Comparison of ENCODE assay signal across 12 cellular contexts in the genomic region with DNA sequence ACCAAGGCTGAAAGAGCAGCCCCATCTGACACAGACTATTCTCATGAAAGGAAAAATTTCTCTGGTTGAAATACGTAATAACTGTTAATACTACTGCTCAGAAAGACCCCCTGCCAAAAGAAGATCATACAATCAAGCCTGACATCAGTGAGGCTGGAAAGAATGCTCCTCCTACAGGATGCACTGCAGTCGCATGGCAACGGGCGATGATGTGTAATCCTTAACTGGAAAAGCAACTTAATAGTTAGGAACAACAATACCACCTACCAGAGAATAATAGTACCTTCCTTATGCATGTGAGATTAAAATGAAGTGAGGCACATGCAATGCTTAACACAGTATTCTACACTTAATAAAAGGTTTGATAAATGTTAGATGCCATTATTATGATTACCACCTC. TPM values are rescaled to one million over a fixed set of nuclear protein-coding genes. Genes with fewer than 3 reads are reported as not detected.
DNase-seq lines count a peak whose midpoint lies in the region; ATAC-seq and TF ChIP-seq lines count a peak whose summit lies in the region.
"Had no signal": no experiment of that assay in that cellular context is flagged by ENCODE, and none has a peak within 500 bp of the region (broad histone marks: within the 10 kb centered on the region; RNA-seq: fewer than 3 reads in every experiment).

No MANE protein-coding gene starts in this region.

- DNase-seq in activated naive CD4-positive, alpha-beta T cell treated with anti-CD3 and anti-CD28 coated beads, Interleukin-2, amount 10 ng/mL, durations not matched to agents 7 days and 5 days, result no peak
- no peak for DNase-seq in activated naive CD4-positive, alpha-beta T cell treated with anti-CD3 and anti-CD28 coated beads, Interleukin-2, amount 50 U/mL, for 16 hours
- DNase-seq in Panc1 (ENCODE audit: low read depth, low spot score) (no peak), epithelial cell of proximal tubule (ENCODE audit: low read depth) (no peak), transverse colon (no peak), UCSD-AML1 (lab: John Stamatoyannopoulos, UW; ENCODE audit: unreplicated experiment) (no peak), left cardiac atrium (no peak)
- DNase-seq: CD8-positive, alpha-beta memory T cell; NCI-H345; retina; T-helper 17 cell had no signal

- 59% methylated on average over 4 of the region's 4 CpGs; no CpG with 5 or more reads in 1 of the 2 donors for WGBS in transverse colon (ENCODE audit: low coverage in 1 of 2), 2 donors

- H3K36me3 Mint-ChIP-seq in activated naive CD4-positive, alpha-beta T cell treated with anti-CD3 and anti-CD28 coated beads, Interleukin-2, amount 10 ng/mL, durations not matched to agents 7 days and 5 days, result peaks cover 28% of the 10 kb centered on the region

- no peak for ATAC-seq in Panc1
- ATAC-seq in left cardiac atrium, result no peak
- ATAC-seq in GM18858 (IDR thresholded peaks at IDR 0.05; ENCODE audit: unreplicated experiment), result no peak
- ATAC-seq: T-helper 17 cell had no signal

- no peak for TF ChIP-seq POLR2A in transverse colon (IDR thresholded peaks at IDR 0.05)

- H3K27me3 Mint-ChIP-seq in activated naive CD4-positive, alpha-beta T cell treated with anti-CD3 and anti-CD28 coated beads, Interleukin-2, amount 10 ng/mL, durations not matched to agents 7 days and 5 days, result peaks cover 15% of the 10 kb centered on the region
- H3K27me3 Mint-ChIP-seq: T-helper 17 cell had no signal

- no TSS peak for BruUV-seq in Panc1 (replicated peaks; lab: Mats Ljungman, UMichigan)

- H3K27me3 ChIP-seq in Panc1 (ENCODE audit: control insufficient read depth, insufficient read depth, low read length) (no peaks in the 10 kb centered on the region), transverse colon (no peaks in the 10 kb centered on the region)

- CTCF ChIA-PET in activated naive CD4-positive, alpha-beta T cell treated with anti-CD3 and anti-CD28 coated beads, Interleukin-2, amount 10 ng/mL, durations not matched to agents 7 days and 5 days (lab: Charles Lee), result interaction anchor here (0.6 to 1.0 kb wide), 3 partner anchors 10 to 80 kb away, joined by 3 to 4 read pairs (median 3); no protein-coding TSS in a partner anchor
- CTCF ChIA-PET in Panc1 (lab: Charles Lee), result no interaction called here

- H3K27ac Mint-ChIP-seq in activated naive CD4-positive, alpha-beta T cell treated with anti-CD3 and anti-CD28 coated beads, Interleukin-2, amount 10 ng/mL, durations not matched to agents 7 days and 5 days, result peak overlapping the region; percentile 90

- POLR2A ChIA-PET in Panc1 (lab: Charles Lee), result no interaction called here

- H3K4me3 Mint-ChIP-seq in activated naive CD4-positive, alpha-beta T cell treated with anti-CD3 and anti-CD28 coated beads, Interleukin-2, amount 10 ng/mL, durations not matched to agents 7 days and 5 days, result no peak overlapping the region

- peaks cover 36% of the 10 kb centered on the region for H3K4me1 Mint-ChIP-seq in activated naive CD4-positive, alpha-beta T cell treated with anti-CD3 and anti-CD28 coated beads, Interleukin-2, amount 10 ng/mL, durations not matched to agents 7 days and 5 days

- intact Hi-C loops in Panc1 (cut with micrococcal nuclease; ENCODE audit: unreplicated experiment) (no loop called here), transverse colon (cut with DNase I; ENCODE audit: low total_unique reads) (no loop called here), left cardiac atrium (cut with DNase I) (no loop called here)

- H3K36me3 ChIP-seq in Panc1 (ENCODE audit: control insufficient read depth, insufficient read depth, low read length), result peaks cover 6% of the 10 kb centered on the region; the same call in 1 of the 2 replicates
- peaks cover 0 to 4% (median 2%) of the 10 kb centered on the region in 4 donors for H3K36me3 ChIP-seq in transverse colon

- TF ChIP-seq CTCF in Panc1 (IDR thresholded peaks at IDR 0.05) (no peak), epithelial cell of proximal tubule (conservative IDR thresholded peaks at IDR 0.05; ENCODE audit: low read depth, low read length) (peak; percentile 16), transverse colon (IDR thresholded peaks at IDR 0.05) (no peak)

- peak overlapping the region; percentile 98 for H3K27ac ChIP-seq in Panc1 (ENCODE audit: low read length)
- peak overlapping the region; percentile 87 to 95 (median 90) for H3K27ac ChIP-seq in transverse colon

- in situ Hi-C loops in Panc1 (cut with HindIII; ENCODE audit: low pct_unique_long_range_greater_than_20kb, low sequenced_read_pairs), result no loop called here
- in situ Hi-C loops in transverse colon (cut with MboI; ENCODE audit: low pct_ligation_motif_present in 1 of 4, low pct_unique_long_range_greater_than_20kb in 1 of 4, low sequenced_read_pairs in 3 of 4), result loop anchor here in 1 of 4 donors (25.0 kb wide), 1 partner anchor 106 kb away; no protein-coding TSS in a partner anchor

- H3K9me3 ChIP-seq in Panc1 (ENCODE audit: control insufficient read depth, insufficient read depth, low read depth, low read length) (peaks cover 5% of the 10 kb centered on the region; the same call in 1 of the 2 replicates), transverse colon (peaks cover 17% of the 10 kb centered on the region in 2 donors)

- H3K9me3 Mint-ChIP-seq in activated naive CD4-positive, alpha-beta T cell treated with anti-CD3 and anti-CD28 coated beads, Interleukin-2, amount 10 ng/mL, durations not matched to agents 7 days and 5 days, result peaks cover 29% of the 10 kb centered on the region

- H3K4me3 ChIP-seq in Panc1 (ENCODE audit: low read depth in 2 of 2, low read length in 2 of 2), result no peak overlapping the region; a peak in 1 of 4 replicates
- no peak overlapping the region for H3K4me3 ChIP-seq in epithelial cell of proximal tubule (ENCODE audit: low read depth, low read length)
- no peak overlapping the region for H3K4me3 ChIP-seq in transverse colon

- no peak for TF ChIP-seq EP300 in transverse colon (IDR thresholded peaks at IDR 0.05; ENCODE audit: low read depth)

- H3K4me1 ChIP-seq in Panc1 (ENCODE audit: control insufficient read depth, insufficient read depth, low read length) (peaks cover 6% of the 10 kb centered on the region), transverse colon (peaks cover 8 to 28% (median 20%) of the 10 kb centered on the region in 4 donors)

RNA-seq across cellular contexts. Expression of gene GOLGA5, which starts 1.2 kb away (rescaled TPM):
- total RNA-seq in Panc1 (2021; ENCODE audit: unreplicated experiment) (22.3 TPM), epithelial cell of proximal tubule (23.4 and 25.0 TPM in 2 replicates), transverse colon (10 to 100 TPM; 15.9 to 38.1 (median 30.3) TPM), left cardiac atrium (10 to 100 TPM; 19.9 to 30.5 TPM)
- 13.9 TPM for polyA plus RNA-seq in Panc1 (2012; ENCODE audit: insufficient read length)

RNA-seq across cellular contexts. Expression of gene LGMN, which starts 44.5 kb away (rescaled TPM):
- total RNA-seq in Panc1 (2021; ENCODE audit: unreplicated experiment), result 37.2 TPM
- polyA plus RNA-seq in Panc1 (2012; ENCODE audit: insufficient read length), result 77.8 TPM
- total RNA-seq in epithelial cell of proximal tubule, result 35.7 and 63.5 TPM in 2 replicates
- 100 to 1,000 TPM in 1 of 4 donors, 10 to 100 TPM in 3; 26.5 to 103 (median 57.2) TPM for total RNA-seq in transverse colon
- 100 to 1,000 TPM in 1 of 2 donors, 10 to 100 TPM in 1; 89.7 to 119 TPM for total RNA-seq in left cardiac atrium
